8 cellular contexts compared by ENCODE assay signal in the genomic region with DNA sequence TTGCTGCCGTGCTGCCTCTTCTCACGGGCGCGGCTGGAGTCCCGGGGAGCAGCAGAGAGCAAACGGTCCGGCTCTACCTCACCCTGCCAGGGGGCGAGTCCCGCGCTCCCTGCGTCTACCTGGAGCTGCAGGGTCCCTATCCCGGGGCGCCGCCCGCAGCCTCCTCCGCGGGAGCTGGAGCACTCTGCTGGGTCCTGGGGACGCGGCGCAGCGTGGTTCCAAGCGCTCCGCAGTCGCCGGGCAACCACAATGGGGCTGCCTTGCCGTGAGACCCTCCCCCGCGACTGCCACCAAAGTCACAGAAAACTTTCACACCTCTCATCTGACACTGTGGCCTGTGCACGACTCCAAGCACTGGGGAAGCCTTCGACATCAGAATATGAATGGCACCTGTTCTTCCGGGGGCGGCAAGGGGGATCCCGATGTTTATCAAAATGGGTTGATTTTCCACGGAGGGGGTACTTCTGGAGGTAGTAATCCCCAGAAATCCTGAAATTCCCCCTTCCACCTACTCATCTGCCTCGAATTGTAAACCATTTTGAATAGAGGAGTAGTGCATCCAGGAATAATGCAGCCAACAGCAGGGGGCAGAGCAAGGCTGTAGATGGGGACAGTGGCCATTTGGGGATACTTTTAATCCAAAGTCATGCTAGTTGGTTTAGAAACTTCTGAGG. TPM values are rescaled to one million over a fixed set of nuclear protein-coding genes. Genes with fewer than 3 reads are reported as not detected.
DNase-seq lines count a peak whose midpoint lies in the region; ATAC-seq and TF ChIP-seq lines count a peak whose summit lies in the region.

A gene (minus strand): TSS at position 186 of the 674 bp plus-strand sequence. CDS start 17,542 bp downstream, outside the sequence.

- H3K4me1 Mint-ChIP-seq in activated CD8-positive, alpha-beta T cell treated with anti-CD3 and anti-CD28 coated beads, Interleukin-2, amount 10 ng/mL, durations not matched to agents 7 days and 5 days (ENCODE audit: low read depth): peaks cover 15% of the 10 kb centered on the region
- H3K4me1 Mint-ChIP-seq in nephron progenitor cell: peaks cover 14% of the 10 kb centered on the region

- DNase-seq in SKM-1 treated with dmso at 0.1 percent for 144 hours (lab: John Stamatoyannopoulos, UW; ENCODE audit: unreplicated experiment) (peak; percentile 2), SKM-1 (lab: John Stamatoyannopoulos, UW; ENCODE audit: unreplicated experiment) (no peak), NCI-H1436 treated with DMSO at 0.1 percent for 48 hours (lab: John Stamatoyannopoulos, UW) (peak; percentile 39), fibroblast of the aortic adventitia (ENCODE audit: low read depth) (peak; percentile 15), nephron progenitor cell (peak; percentile 51), GF-D8 (lab: John Stamatoyannopoulos, UW) (no peak)
- peak; percentile 58 for DNase-seq in activated CD8-positive, alpha-beta T cell treated with anti-CD3 and anti-CD28 coated beads, Interleukin-2, amount 10 ng/mL, durations not matched to agents 7 days and 5 days

- H3K27ac Mint-ChIP-seq in activated CD8-positive, alpha-beta T cell treated with anti-CD3 and anti-CD28 coated beads, Interleukin-2, amount 10 ng/mL, durations not matched to agents 7 days and 5 days: peak within 1 kb of the TSS; percentile 66
- no peak within 1 kb of the TSS for H3K27ac Mint-ChIP-seq in nephron progenitor cell

- H3K4me3 ChIP-seq in fibroblast of the aortic adventitia (ENCODE audit: low read depth, low read length): peak within 1 kb of the TSS; percentile 37

- POLR2A ChIA-PET in activated CD8-positive, alpha-beta T cell treated with anti-CD3 and anti-CD28 coated beads, Interleukin-2, amount 10 ng/mL, durations not matched to agents 7 days and 5 days (lab: Charles Lee): interaction anchor here (0.9 kb wide), 2 partner anchors 54 to 547 kb away, joined by 3 read pairs; no protein-coding TSS in a partner anchor

- H3K27me3 Mint-ChIP-seq in activated CD8-positive, alpha-beta T cell treated with anti-CD3 and anti-CD28 coated beads, Interleukin-2, amount 10 ng/mL, durations not matched to agents 7 days and 5 days (ENCODE audit: low read depth): peaks cover 28% of the 10 kb centered on the region
- peaks cover 66% of the 10 kb centered on the region for H3K27me3 Mint-ChIP-seq in nephron progenitor cell (ENCODE audit: low read depth, poor library complexity)

- peak; percentile 46 for TF ChIP-seq CTCF in fibroblast of the aortic adventitia (IDR thresholded peaks at IDR 0.05; ENCODE audit: insufficient read depth, low read length)
- peak; percentile 50 for TF ChIP-seq CTCF in nephron progenitor cell (IDR thresholded peaks at IDR 0.05)

- no peaks in the 10 kb centered on the region for H3K36me3 Mint-ChIP-seq in activated CD8-positive, alpha-beta T cell treated with anti-CD3 and anti-CD28 coated beads, Interleukin-2, amount 10 ng/mL, durations not matched to agents 7 days and 5 days (ENCODE audit: low read depth)
- H3K36me3 Mint-ChIP-seq in nephron progenitor cell (ENCODE audit: low read depth): no peaks in the 10 kb centered on the region

- H3K4me3 Mint-ChIP-seq in activated CD8-positive, alpha-beta T cell treated with anti-CD3 and anti-CD28 coated beads, Interleukin-2, amount 10 ng/mL, durations not matched to agents 7 days and 5 days: peak within 1 kb of the TSS; percentile 72
- peak within 1 kb of the TSS; percentile 78 for H3K4me3 Mint-ChIP-seq in nephron progenitor cell

- H3K9me3 Mint-ChIP-seq in activated CD8-positive, alpha-beta T cell treated with anti-CD3 and anti-CD28 coated beads, Interleukin-2, amount 10 ng/mL, durations not matched to agents 7 days and 5 days (ENCODE audit: insufficient read depth): no peaks in the 10 kb centered on the region
- H3K9me3 Mint-ChIP-seq in nephron progenitor cell: no peaks in the 10 kb centered on the region

- CTCF ChIA-PET in activated CD8-positive, alpha-beta T cell treated with anti-CD3 and anti-CD28 coated beads, Interleukin-2, amount 10 ng/mL, durations not matched to agents 7 days and 5 days (lab: Charles Lee): interaction anchor here (0.7 to 2.9 kb wide), 10 partner anchors 9 to 547 kb away, joined by 3 to 18 read pairs (median 4); no protein-coding TSS in a partner anchor

- ATAC-seq in HG02610 (IDR thresholded peaks at IDR 0.05; ENCODE audit: unreplicated experiment): peak; percentile 30
- peak; percentile 76 for ATAC-seq in activated CD8-positive, alpha-beta T cell treated with anti-CD3 and anti-CD28 coated beads, Interleukin-2, amount 10 ng/mL, durations not matched to agents 7 days and 5 days

RNA-seq across cellular contexts. Expression of the gene that starts here (rescaled TPM):
- under 1 TPM; 0.84 to 0.91 TPM for total RNA-seq in activated CD8-positive, alpha-beta T cell treated with anti-CD3 and anti-CD28 coated beads, Interleukin-2, amount 10 ng/mL, durations not matched to agents 7 days and 5 days
- not detected in 2 replicates for total RNA-seq in fibroblast of the aortic adventitia (ENCODE audit: low replicate concordance)

Comparison
In these comparisons a context has a peak if more than half of its experiments do, and no peak if none do; other contexts are left out.
1. DNase-seq: peak in SKM-1 treated with dmso at 0.1 percent for 144 hours (single experiment), NCI-H1436 treated with DMSO at 0.1 percent for 48 hours (single experiment) and nephron progenitor cell (single experiment); none in SKM-1 (single experiment) and GF-D8 (single experiment).
2. Peak in DNase-seq and ATAC-seq in activated CD8-positive, alpha-beta T cell treated with anti-CD3 and anti-CD28 coated beads, Interleukin-2, amount 10 ng/mL, durations not matched to agents 7 days and 5 days; RNA of the gene not detected or under 1 TPM.
3. Peak in DNase-seq and H3K4me3 ChIP-seq in fibroblast of the aortic adventitia; RNA of the gene not detected or under 1 TPM.